8 cellular contexts compared by ENCODE assay signal in the genomic region with DNA sequence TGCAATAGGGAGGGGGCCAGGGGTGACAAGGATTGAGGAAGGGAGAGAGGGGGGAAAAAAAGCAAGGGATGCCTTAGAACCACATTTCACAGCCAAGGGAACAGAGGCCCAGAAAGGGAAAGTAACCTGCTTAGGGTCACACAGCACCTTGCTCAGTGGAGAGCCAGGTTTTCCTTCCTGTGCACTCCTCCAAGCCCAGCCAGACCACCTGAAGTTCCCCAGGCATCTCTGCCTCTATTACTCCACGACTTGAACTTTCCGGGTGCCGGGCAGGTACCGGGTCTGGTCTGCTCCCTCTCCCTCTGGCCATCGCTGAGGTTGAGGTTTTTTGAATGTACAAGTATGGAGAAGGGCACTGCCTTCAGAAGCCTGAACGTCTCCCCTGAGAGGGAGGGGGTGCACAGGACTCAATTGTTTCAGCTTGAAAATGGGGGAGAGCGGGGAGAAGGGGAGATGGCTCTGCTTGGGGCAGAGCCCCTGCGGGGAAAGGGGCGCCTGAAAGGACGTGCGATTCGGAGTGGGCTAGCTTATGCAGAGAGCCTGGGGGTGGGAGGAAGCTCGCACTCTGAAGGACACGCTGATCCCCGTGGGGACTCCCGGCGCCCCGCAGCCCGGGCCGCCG. TPM values are rescaled to one million over a fixed set of nuclear protein-coding genes. Genes with fewer than 3 reads are reported as not detected.
DNase-seq lines count a peak whose midpoint lies in the region; ATAC-seq and TF ChIP-seq lines count a peak whose summit lies in the region.

No MANE protein-coding gene starts in this region.

- H3K27ac ChIP-seq in CD4-positive, alpha-beta T cell (ENCODE audit: low read depth, low read length) = peak overlapping the region; percentile 41
- H3K27ac ChIP-seq in coronary artery = peak overlapping the region; percentile 95 to 99

- no peaks in the 10 kb centered on the region for H3K27me3 Mint-ChIP-seq in CD4-positive, alpha-beta T cell
- peaks cover 10% of the 10 kb centered on the region for H3K27me3 Mint-ChIP-seq in nephron progenitor cell (ENCODE audit: low read depth, poor library complexity)

- peak overlapping the region; percentile 99 for H3K4me3 Mint-ChIP-seq in CD4-positive, alpha-beta T cell
- peak overlapping the region; percentile 92 for H3K4me3 Mint-ChIP-seq in nephron progenitor cell

- H3K4me1 Mint-ChIP-seq in CD4-positive, alpha-beta T cell (ENCODE audit: low read depth) = peaks cover 47% of the 10 kb centered on the region
- peaks cover 93% of the 10 kb centered on the region for H3K4me1 Mint-ChIP-seq in nephron progenitor cell

- no peaks in the 10 kb centered on the region for H3K9me3 ChIP-seq in CD4-positive, alpha-beta T cell (ENCODE audit: control insufficient read depth, low read length)

- in situ Hi-C loops in G401 (cut with HindIII; ENCODE audit: low sequenced_read_pairs) = no loop called here

- no peak for ATAC-seq in CD4-positive, alpha-beta T cell (ENCODE audit: poor library complexity)
- ATAC-seq in HG03354 (IDR thresholded peaks at IDR 0.05; ENCODE audit: poor library complexity, severe bottlenecking, unreplicated experiment) = peak; percentile 8
- no peak for ATAC-seq in GM18517 (IDR thresholded peaks at IDR 0.05; ENCODE audit: unreplicated experiment)

- peak overlapping the region; percentile 88 for H3K4me3 ChIP-seq in coronary artery

- H3K9me3 Mint-ChIP-seq in CD4-positive, alpha-beta T cell = no peaks in the 10 kb centered on the region
- H3K9me3 Mint-ChIP-seq in nephron progenitor cell = no peaks in the 10 kb centered on the region

- no peaks in the 10 kb centered on the region for H3K27me3 ChIP-seq in CD4-positive, alpha-beta T cell (ENCODE audit: control insufficient read depth, insufficient read depth, low read length)

- intact Hi-C loops in CD4-positive, alpha-beta T cell (cut with DNase I, micrococcal nuclease) = no loop called here

- POLR2A ChIA-PET in CD4-positive, alpha-beta T cell (lab: Charles Lee) = interaction anchor here (0.9 to 2.5 kb wide), 7 partner anchors 13 to 253 kb away, joined by 3 to 16 read pairs (median 3); partner anchors contain the start of genes GDPD5 and UVRAG

- no peak for TF ChIP-seq CTCF in CD4-positive, alpha-beta T cell (IDR thresholded peaks at IDR 0.05)
- no peak for TF ChIP-seq CTCF in coronary artery (IDR thresholded peaks at IDR 0.05)
- TF ChIP-seq CTCF in nephron progenitor cell (IDR thresholded peaks at IDR 0.05) = no peak

- no peak for DNase-seq in CD4-positive, alpha-beta T cell
- DNase-seq in coronary artery (ENCODE audit: low spot score) (no peak), nephron progenitor cell (no peak), G401 (ENCODE audit: low spot score) (no peak), NCI-H2227 (lab: John Stamatoyannopoulos, UW; ENCODE audit: unreplicated experiment) (no peak), anterior cingulate cortex (lab: John Stamatoyannopoulos, UW) (no peak)

- peaks cover 12% of the 10 kb centered on the region for H3K36me3 Mint-ChIP-seq in CD4-positive, alpha-beta T cell (ENCODE audit: low read depth)
- peaks cover 5% of the 10 kb centered on the region for H3K36me3 Mint-ChIP-seq in nephron progenitor cell (ENCODE audit: low read depth)

- peak overlapping the region; percentile 94 for H3K27ac Mint-ChIP-seq in CD4-positive, alpha-beta T cell
- H3K27ac Mint-ChIP-seq in nephron progenitor cell = peak overlapping the region; percentile 46

- CTCF ChIA-PET in CD4-positive, alpha-beta T cell (lab: Charles Lee) = interaction anchor here (0.7 kb wide), 1 partner anchor 32 kb away, joined by 3 read pairs; no protein-coding TSS in a partner anchor

RNA-seq across cellular contexts. Expression of gene SERPINH1, which starts 0.5 kb away (rescaled TPM):
- total RNA-seq in CD4-positive, alpha-beta T cell = 1 to 10 TPM; 3.5 to 4.1 TPM
- 721 and 818 TPM in 2 replicates for total RNA-seq in G401 (2014; rRNA removed; shearing (Covaris generic))

RNA-seq across cellular contexts. Expression of gene GDPD5, which starts 35.8 kb away (rescaled TPM):
- total RNA-seq in CD4-positive, alpha-beta T cell = 100 to 1,000 TPM in 1 of 2 experiments, 10 to 100 TPM in 1; 91.6 to 101 TPM
- total RNA-seq in G401 (2014; rRNA removed; shearing (Covaris generic)) = 4.6 and 10.8 TPM in 2 replicates

Comparison
In these comparisons a context has a peak if more than half of its experiments do, and no peak if none do; other contexts are left out.
1. RNA of gene SERPINH1, which starts 0.5 kb away (total RNA-seq): 721 to 818 TPM in G401; 3.5 to 4.1 TPM in CD4-positive, alpha-beta T cell; every median in the first group is over 100 times any median in the second.